Comparison of ENCODE assay signal across 1 cellular context in genomic region chr5:64637837-64638443, GRCh38.
TF ChIP-seq lines count a peak whose summit lies in the region.

No MANE protein-coding gene starts in this region.

TF ChIP-seq in HepG2, 621 proteins besides CTCF, POLR2A, EP300 and RAD21:
- no peak for TF ChIP-seq CAMTA2 (CRISPR knock-in tag; IDR thresholded peaks at IDR 0.05; ENCODE audit: borderline replicate concordance)
- no peak for TF ChIP-seq SIN3B (IDR thresholded peaks at IDR 0.05; ENCODE audit: low read length)
- no peak for TF ChIP-seq FOXA1 (IDR thresholded peaks at IDR 0.05)
- TF ChIP-seq FOXA1 (CRISPR knock-in tag; IDR thresholded peaks at IDR 0.05) = no peak
- no peak for TF ChIP-seq ZSCAN9 (CRISPR knock-in tag; IDR thresholded peaks at IDR 0.05; ENCODE audit: borderline replicate concordance)
- TF ChIP-seq GTF2F1 (IDR thresholded peaks at IDR 0.05; ENCODE audit: low read length) = no peak
- no peak for TF ChIP-seq SATB2 (CRISPR knock-in tag; IDR thresholded peaks at IDR 0.05)
- TF ChIP-seq ZNF746 (CRISPR knock-in tag; IDR thresholded peaks at IDR 0.05) = no peak
- no peak for TF ChIP-seq ZNF136 (CRISPR knock-in tag; IDR thresholded peaks at IDR 0.05; ENCODE audit: low read depth)
- no peak for TF ChIP-seq MXD3 (CRISPR knock-in tag; IDR thresholded peaks at IDR 0.05)
- no peak for TF ChIP-seq NFE2L1 (CRISPR knock-in tag; IDR thresholded peaks at IDR 0.05; ENCODE audit: borderline replicate concordance)
- 0 out of 2 replicates have a peak, but pooled peaks have one; percentile 5 for TF ChIP-seq STAG1 (CRISPR knock-in tag; IDR thresholded peaks at IDR 0.05)
- no peak for TF ChIP-seq CENPX (CRISPR knock-in tag; IDR thresholded peaks at IDR 0.05)
- no peak for TF ChIP-seq PAXIP1 (CRISPR knock-in tag; conservative IDR thresholded peaks at IDR 0.05)
- no peak for TF ChIP-seq CEBPB (IDR thresholded peaks at IDR 0.05; ENCODE audit: borderline replicate concordance, low read depth, low read length)
- TF ChIP-seq ZNF652 (CRISPR knock-in tag; IDR thresholded peaks at IDR 0.05; ENCODE audit: borderline replicate concordance, low read depth) = peak; percentile 91
- TF ChIP-seq FOXA3 (CRISPR knock-in tag; IDR thresholded peaks at IDR 0.05) = no peak
- no peak for TF ChIP-seq ZNF614 (CRISPR knock-in tag; IDR thresholded peaks at IDR 0.05; ENCODE audit: borderline replicate concordance)
